8 cellular contexts compared by ENCODE assay signal in the genomic region with DNA sequence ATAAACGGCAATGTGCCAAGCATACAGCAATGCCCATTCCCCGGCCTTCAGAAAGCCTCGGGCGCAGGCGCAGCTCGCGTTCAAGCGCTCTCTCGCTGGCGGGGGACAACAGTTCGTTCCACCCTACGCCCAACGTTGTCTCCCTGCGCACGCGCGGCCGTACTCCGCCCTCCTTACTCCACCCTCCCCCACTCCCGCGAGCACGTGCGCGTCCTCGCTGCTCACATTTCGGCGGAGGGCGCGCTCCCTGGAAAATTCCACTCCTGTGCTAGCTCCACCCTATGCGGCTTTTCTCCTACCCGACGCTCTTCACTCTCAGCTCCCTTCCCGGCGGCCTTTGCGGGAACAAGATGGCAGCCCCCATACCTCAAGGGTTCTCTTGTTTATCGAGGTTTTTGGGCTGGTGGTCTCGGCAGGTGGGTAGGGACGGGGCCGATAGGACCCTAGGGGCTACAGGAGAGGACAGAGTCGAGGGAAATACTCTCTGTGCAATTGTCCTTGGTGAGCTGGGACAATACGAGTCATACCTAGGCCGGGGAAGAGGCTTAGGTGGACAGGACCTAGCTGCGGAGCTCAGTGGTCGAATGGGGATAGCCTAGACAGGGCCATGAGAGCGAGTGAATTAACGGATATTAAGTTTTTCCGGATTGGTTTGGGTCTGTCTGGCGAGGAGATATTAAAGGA. TPM values are rescaled to one million over a fixed set of nuclear protein-coding genes. Genes with fewer than 3 reads are reported as not detected.
DNase-seq lines count a peak whose midpoint lies in the region; ATAC-seq and TF ChIP-seq lines count a peak whose summit lies in the region.
"Not testable (repeated sequence)": the region's sequence is repeated elsewhere in the genome, so short reads cannot be mapped to it uniquely, and the experiment has no call there.

A gene (plus strand): TSS at position 335 of the 684 bp plus-strand sequence. CDS start 16 bp downstream, at position 351.

- peak within 1 kb of the TSS; percentile 64 for H3K4me2 ChIP-seq in mammary epithelial cell (ENCODE audit: insufficient read depth, low read depth, low read length)

- TSS peak; percentile 87 for BruUV-seq in mammary epithelial cell (replicated peaks; lab: Mats Ljungman, UMichigan)

- not testable (repeated sequence) for TF ChIP-seq CTCF in AG04450 (IDR thresholded peaks at IDR 0.05; ENCODE audit: low read depth, low read length); WI38 (IDR thresholded peaks at IDR 0.05; ENCODE audit: low read depth, low read length); mammary epithelial cell (conservative IDR thresholded peaks at IDR 0.05 in 1 of 2, IDR thresholded peaks at IDR 0.05 in 1 of 2; ENCODE audit: extremely low read depth in 1 of 2, insufficient read depth in 1 of 2, low read depth in 1 of 2, low read length in 2 of 2)

- peak; percentile 91 for ATAC-seq in HG03175 (IDR thresholded peaks at IDR 0.05; ENCODE audit: unreplicated experiment)

- intact Hi-C loops in mammary epithelial cell (cut with micrococcal nuclease), result not testable (repeated sequence)

- H3K36me3 ChIP-seq in mammary epithelial cell (ENCODE audit: insufficient read depth, low read length); iPS-20b (ENCODE audit: insufficient read depth, low read depth, low read length): not testable (repeated sequence)

- peak; percentile 95 for DNase-seq in AG04450 (ENCODE audit: low read depth, low spot score)
- DNase-seq in NCI-H2227 treated with DMSO at 0.1 percent for 48 hours (lab: John Stamatoyannopoulos, UW), result peak; percentile 97
- peak; percentile 96 for DNase-seq in mammary epithelial cell

- TF ChIP-seq POLR2A in GM18951 (IDR thresholded peaks at IDR 0.05; ENCODE audit: extremely low read depth, insufficient read depth, insufficient read length), result peak; percentile 44

- WGBS in mammary epithelial cell (ENCODE audit: low coverage, missing lambda C conversion rate), result 0% methylated on average over 11 of the region's 48 CpGs

- H3K9ac ChIP-seq in mammary epithelial cell (ENCODE audit: insufficient read depth, low read length), result peak within 1 kb of the TSS; percentile 80
- peak within 1 kb of the TSS; percentile 94 for H3K9ac ChIP-seq in iPS-20b (ENCODE audit: low read depth, low read length)

- H3K27ac ChIP-seq in AG04450 (ENCODE audit: low read depth, low read length), result peak within 1 kb of the TSS; percentile 47
- peak within 1 kb of the TSS; percentile 75 for H3K27ac ChIP-seq in mammary epithelial cell (ENCODE audit: insufficient read depth, low read depth, low read length)
- peak within 1 kb of the TSS; percentile 48 for H3K27ac ChIP-seq in iPS-20b (ENCODE audit: low read length)
- H3K27ac ChIP-seq in skin epidermis, result peak within 1 kb of the TSS in 18 of 21 experiments; percentile 15 to 83 (median 72)

- not testable (repeated sequence) for H3K79me2 ChIP-seq in mammary epithelial cell (ENCODE audit: insufficient read depth, low read length)

- H3K9me3 ChIP-seq in AG04450 (ENCODE audit: control insufficient read depth, insufficient read depth, low read length); mammary epithelial cell (replicated peaks; ENCODE audit: insufficient read depth, low read length); iPS-20b (ENCODE audit: insufficient read depth, low read depth, low read length): not testable (repeated sequence)

- POLR2A ChIA-PET in AG04450 (lab: Yijun Ruan, JAX), result interaction anchor here (0.6 to 1.0 kb wide), 3 partner anchors 28 to 168 kb away, joined by 3 read pairs; a partner anchor contains a TSS

- H4K20me1 ChIP-seq in mammary epithelial cell (ENCODE audit: insufficient read depth, low read length), result not testable (repeated sequence)

- H3K4me3 ChIP-seq in AG04450 (ENCODE audit: low read depth, low read length) (peak within 1 kb of the TSS; percentile 70), WI38 (ENCODE audit: low read depth, low read length) (peak within 1 kb of the TSS; percentile 69), mammary epithelial cell (replicated peaks in 1 of 3; ENCODE audit: insufficient read depth in 1 of 3, low read depth in 2 of 3, low read length in 3 of 3) (peak within 1 kb of the TSS; percentile 58 to 72 (median 66)), iPS-20b (ENCODE audit: low read length) (peak within 1 kb of the TSS; percentile 89), skin epidermis (peak within 1 kb of the TSS; percentile 36 to 58 (median 41))

- H2AFZ ChIP-seq in mammary epithelial cell (ENCODE audit: low read depth, low read length), result peak within 1 kb of the TSS; percentile 90

- CTCF ChIA-PET in AG04450 (lab: Charles Lee), result interaction anchor here (0.7 kb wide), 1 partner anchor 25 kb away, joined by 4 read pairs; no protein-coding TSS in a partner anchor
- CTCF ChIA-PET in mammary epithelial cell (lab: Charles Lee; ENCODE audit: low non-redundant PET), result not testable (repeated sequence)

- dilution Hi-C loops in mammary epithelial cell (cut with HindIII; ENCODE audit: low sequenced_read_pairs), result not testable (repeated sequence)

- H3K27me3 ChIP-seq in AG04450 (ENCODE audit: control insufficient read depth, insufficient read depth, low read length); mammary epithelial cell (ENCODE audit: insufficient read depth, low read length); iPS-20b (ENCODE audit: insufficient read depth, low read length): not testable (repeated sequence)

- in situ Hi-C loops in GM18951 (cut with MboI; ENCODE audit: low sequenced_read_pairs, unreplicated experiment); mammary epithelial cell (cut with MboI; ENCODE audit: low sequenced_read_pairs in 2 of 2): not testable (repeated sequence)

- not testable (repeated sequence) for H3K4me1 ChIP-seq in mammary epithelial cell (ENCODE audit: insufficient read depth, low read length); iPS-20b (ENCODE audit: insufficient read depth, low read length)

RNA-seq across cellular contexts. Expression of the gene that starts here (rescaled TPM):
- polyA plus RNA-seq in AG04450 (2011; rRNA removed) (78.1 and 86.0 TPM in 2 replicates), mammary epithelial cell (47.0 TPM)
- 37.4 and 39.3 TPM in 2 replicates for polyA minus RNA-seq in AG04450 (2011; rRNA and poly(A)+ RNA removed)
- total RNA-seq in mammary epithelial cell, result 10 to 100 TPM; 30.7 to 34.1 TPM
- polyA minus RNA-seq in mammary epithelial cell, result 29.5 TPM

Comparison
In these comparisons a context has a peak if more than half of its experiments do, and no peak if none do; other contexts are left out.
1. Peak in every context shown above with its lines: DNase-seq, ATAC-seq, H3K4me3 ChIP-seq and H3K27ac ChIP-seq.